ENCODE assay signal across 14 cellular contexts in the genomic region with DNA sequence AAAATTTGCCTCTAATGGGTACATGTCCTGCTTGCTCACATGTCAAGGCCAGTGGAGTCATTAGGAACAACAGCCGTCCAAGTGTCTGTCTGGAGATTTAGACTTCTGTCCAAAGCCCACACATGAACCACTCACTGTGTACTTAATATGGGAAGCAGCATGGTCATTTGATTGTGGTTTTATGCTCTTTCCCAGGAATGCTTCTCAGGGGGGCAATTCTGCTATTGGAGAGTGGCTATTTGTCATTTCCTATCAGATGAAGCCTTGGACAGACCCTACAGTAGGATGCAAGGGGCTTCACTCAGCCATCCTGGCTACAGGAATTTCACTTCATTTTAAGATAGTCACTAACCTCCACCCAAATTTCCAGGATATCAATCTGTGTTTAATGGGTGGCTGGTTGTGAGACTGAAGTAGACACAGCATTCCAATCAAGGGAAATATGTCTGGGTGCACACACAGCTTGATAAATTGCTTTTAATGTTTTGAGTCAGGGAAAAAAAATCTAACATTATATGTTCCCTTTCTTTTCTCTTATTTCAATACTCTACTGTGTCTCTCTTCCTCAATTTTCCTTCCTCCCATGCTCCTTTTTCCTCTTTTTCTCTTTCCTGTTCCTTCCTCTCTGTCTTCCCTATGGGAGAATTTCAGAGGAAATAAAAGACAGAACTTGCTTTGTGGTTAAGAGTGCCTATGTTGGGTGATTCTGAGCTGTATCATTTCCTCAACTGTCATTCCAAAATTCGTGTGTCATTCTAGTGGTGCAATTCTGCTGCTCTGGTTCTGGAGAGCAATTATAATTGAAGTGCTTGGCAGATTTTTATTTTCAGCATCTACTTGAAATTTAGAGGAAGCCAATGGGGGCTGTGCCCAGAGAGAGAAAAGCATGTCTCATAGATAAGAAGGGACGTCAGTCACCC.
DNase-seq lines count a peak whose midpoint lies in the region; ATAC-seq, FAIRE-seq and TF ChIP-seq lines count a peak whose summit lies in the region.
"Had no signal": no experiment of that assay in that cellular context is flagged by ENCODE, and none has a peak within 500 bp of the region (broad histone marks: within the 10 kb centered on the region; RNA-seq: fewer than 3 reads in every experiment).

No MANE protein-coding gene starts in this region.

- ATAC-seq in HG03108 (IDR thresholded peaks at IDR 0.05; ENCODE audit: unreplicated experiment), result no peak

- H3K4me3 ChIP-seq in BJ (ENCODE audit: low read depth, low read length), result no peak overlapping the region
- no peak overlapping the region for H3K4me3 ChIP-seq in mammary epithelial cell (replicated peaks in 1 of 3; ENCODE audit: insufficient read depth in 1 of 3, low read depth in 2 of 3, low read length in 3 of 3)
- no peak overlapping the region for H3K4me3 ChIP-seq in kidney epithelial cell (ENCODE audit: low read depth, low read length)
- H3K4me3 ChIP-seq: adrenal gland, neural progenitor cell had no signal

- CTCF ChIA-PET in BJ (lab: Yijun Ruan, JAX) (interaction anchor here (0.6 kb wide), 1 partner anchor 100 kb away, joined by 3 read pairs; no protein-coding TSS in a partner anchor), mammary epithelial cell (lab: Charles Lee; ENCODE audit: low non-redundant PET) (interaction anchor here (0.6 to 0.7 kb wide), 2 partner anchors 82 to 529 kb away, joined by 3 read pairs; no protein-coding TSS in a partner anchor)

- H3K9ac ChIP-seq in mammary epithelial cell (ENCODE audit: insufficient read depth, low read length), result no peak overlapping the region
- H3K9ac ChIP-seq: neural progenitor cell had no signal

- dilution Hi-C loops in mammary epithelial cell (cut with HindIII; ENCODE audit: low sequenced_read_pairs), result no loop called here

- BruUV-seq in mammary epithelial cell (replicated peaks; lab: Mats Ljungman, UMichigan), result TSS peak; percentile 59

- H4K20me1 ChIP-seq in mammary epithelial cell (ENCODE audit: insufficient read depth, low read length), result no peaks in the 10 kb centered on the region

- H3K4me1 ChIP-seq in mammary epithelial cell (ENCODE audit: insufficient read depth, low read length), result peaks cover 26% of the 10 kb centered on the region
- H3K4me1 ChIP-seq: adrenal gland, neural progenitor cell had no signal

- H3K36me3 ChIP-seq in BJ (ENCODE audit: control insufficient read depth, insufficient read depth, low read length), result no peaks in the 10 kb centered on the region
- no peaks in the 10 kb centered on the region for H3K36me3 ChIP-seq in mammary epithelial cell (ENCODE audit: insufficient read depth, low read length)
- H3K36me3 ChIP-seq in kidney epithelial cell (ENCODE audit: control insufficient read depth, insufficient read depth, low read length), result no peaks in the 10 kb centered on the region
- H3K36me3 ChIP-seq: adrenal gland, neural progenitor cell had no signal

- DNase-seq in BJ (ENCODE audit: low read depth) (peak; percentile 26), M059J (ENCODE audit: low read depth) (peak; percentile 75), mammary epithelial cell (peak; percentile 78), kidney epithelial cell (ENCODE audit: low read depth) (peak; percentile 28), D721Med (ENCODE audit: insufficient read length, low spot score) (no peak), NCI-H446 treated with DMSO at 0.1 percent for 48 hours (lab: John Stamatoyannopoulos, UW) (no peak), OCI-M2 (lab: John Stamatoyannopoulos, UW; ENCODE audit: unreplicated experiment) (no peak)
- DNase-seq: adrenal gland; CD4-positive, CD25-positive, alpha-beta regulatory T cell; NCI-H1694 had no signal

- peak overlapping the region; percentile 66 for H3K4me2 ChIP-seq in mammary epithelial cell (ENCODE audit: insufficient read depth, low read depth, low read length)
- H3K4me2 ChIP-seq: neural progenitor cell had no signal

- peak overlapping the region; percentile 71 for H3K27ac ChIP-seq in mammary epithelial cell (ENCODE audit: insufficient read depth, low read depth, low read length)
- H3K27ac ChIP-seq: adrenal gland, neural progenitor cell had no signal

- in situ Hi-C loops in mammary epithelial cell (cut with MboI; ENCODE audit: low sequenced_read_pairs in 2 of 2), result no loop called here

- TF ChIP-seq CTCF in BJ (IDR thresholded peaks at IDR 0.05; ENCODE audit: insufficient read depth, low read depth, low read length), result no peak
- no peak for TF ChIP-seq CTCF in mammary epithelial cell (conservative IDR thresholded peaks at IDR 0.05 in 1 of 2, IDR thresholded peaks at IDR 0.05 in 1 of 2; ENCODE audit: extremely low read depth in 1 of 2, insufficient read depth in 1 of 2, low read depth in 1 of 2, low read length in 2 of 2)
- TF ChIP-seq CTCF in kidney epithelial cell (IDR thresholded peaks at IDR 0.05; ENCODE audit: insufficient read depth, low read length, poor library complexity, severe bottlenecking), result no peak
- no peak for TF ChIP-seq CTCF in D721Med (IDR thresholded peaks at IDR 0.05; ENCODE audit: insufficient read depth, missing control alignments)

- no peaks in the 10 kb centered on the region for H3K9me3 ChIP-seq in mammary epithelial cell (replicated peaks; ENCODE audit: insufficient read depth, low read length)
- H3K9me3 ChIP-seq: adrenal gland had no signal

- 8% methylated on average over 3 of the region's 3 CpGs for WGBS in mammary epithelial cell (ENCODE audit: low coverage, missing lambda C conversion rate)

- H3K27me3 ChIP-seq in BJ (ENCODE audit: control insufficient read depth, insufficient read depth, low read length) (no peaks in the 10 kb centered on the region), mammary epithelial cell (ENCODE audit: insufficient read depth, low read length) (no peaks in the 10 kb centered on the region), kidney epithelial cell (ENCODE audit: control insufficient read depth, insufficient read depth, low read length) (no peaks in the 10 kb centered on the region)
- H3K27me3 ChIP-seq: adrenal gland, neural progenitor cell had no signal

- POLR2A ChIA-PET in BJ (lab: Charles Lee), result no interaction called here

- no peak for FAIRE-seq in D721Med (lab: Jason Lieb, UNC)
- FAIRE-seq: islet of Langerhans, TTC549 had no signal

- no peaks in the 10 kb centered on the region for H3K79me2 ChIP-seq in mammary epithelial cell (ENCODE audit: insufficient read depth, low read length)

- peak overlapping the region; percentile 31 for H2AFZ ChIP-seq in mammary epithelial cell (ENCODE audit: low read depth, low read length)
- H2AFZ ChIP-seq: neural progenitor cell had no signal

- intact Hi-C loops in mammary epithelial cell (cut with micrococcal nuclease), result no loop called here

Comparison
In these comparisons a context has a peak if more than half of its experiments do, and no peak if none do; other contexts are left out.
1. DNase-seq: peak in BJ (single experiment), M059J (single experiment), mammary epithelial cell (single experiment) and kidney epithelial cell (single experiment); none in D721Med (single experiment), NCI-H446 treated with DMSO at 0.1 percent for 48 hours (single experiment) and OCI-M2 (single experiment).